27 cellular contexts compared by ENCODE assay signal in the genomic region with DNA sequence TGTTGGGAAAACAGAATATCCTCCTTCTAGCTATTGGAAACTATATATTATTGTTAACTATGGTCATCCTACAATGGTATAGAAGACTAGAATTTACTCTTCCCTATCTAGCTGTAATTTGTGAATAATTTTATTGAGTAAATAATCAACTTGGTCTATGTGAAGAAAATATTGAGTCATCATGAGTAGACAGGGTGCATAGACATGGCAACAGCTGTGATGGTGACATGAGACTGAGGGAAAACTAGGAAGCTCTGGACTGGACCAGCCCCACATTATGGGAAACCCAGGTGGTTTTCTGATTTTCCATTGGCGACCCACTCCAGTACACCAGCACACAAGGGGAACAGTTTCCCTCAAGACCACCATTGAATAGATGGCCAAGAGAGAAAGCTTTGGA.
"Had no signal": no experiment of that assay in that cellular context is flagged by ENCODE, and none has a peak within 500 bp of the region (broad histone marks: within the 10 kb centered on the region; RNA-seq: fewer than 3 reads in every experiment).

No MANE protein-coding gene starts in this region.

- H3K4me1 ChIP-seq: ascending aorta had no signal

- H3K9ac ChIP-seq: SK-N-SH had no signal

- DNase-seq: activated CD4-positive, alpha-beta T cell treated with anti-CD3 and anti-CD28 coated beads for 36 hours; activated CD4-positive, alpha-beta T cell treated with anti-CD3 and anti-CD28 coated beads, Interleukin-2, amount 50 U/mL, for 1 hour; activated CD8-positive, alpha-beta memory T cell treated with anti-CD3 and anti-CD28 coated beads, Interleukin-2, amount 50 U/mL, for 48 hours; activated CD8-positive, alpha-beta T cell treated with anti-CD3 and anti-CD28 coated beads, Interleukin-2, amount 10 ng/mL, durations not matched to agents 7 days and 5 days; activated effector memory CD4-positive, alpha-beta T cell treated with Interleukin-2 at 50 U/mL for 16 hours; activated naive CD4-positive, alpha-beta T cell; activated T-cell treated with anti-CD3 and anti-CD28 coated beads, Interleukin-2, amount 50 U/mL, for 24 hours; body of pancreas; Karpas-422; NCI-H1048; NCI-H146; NCI-H187 treated with DMSO at 0.1 percent for 48 hours; NCI-H2171; NCI-H345; NCI-H510A; NCI-H69; NK-92 treated with Interleukin-12 subunit alpha and Interleukin-12 subunit beta, amount 100 ng/mL, for 24 hours; OCI-M1; Right ventricle myocardium superior; SJCRH30; SK-N-SH; T-helper 1 cell; WERI-Rb-1 had no signal

- H3K27ac ChIP-seq: ascending aorta, body of pancreas, RWPE1, SJCRH30, WERI-Rb-1 had no signal

- H3K9me2 ChIP-seq: SK-N-SH had no signal

- H3K4me2 ChIP-seq: SK-N-SH had no signal

- H3K4me3 ChIP-seq: ascending aorta, body of pancreas, K562, SJCRH30 had no signal

- H3K36me3 ChIP-seq: ascending aorta, SJCRH30, WERI-Rb-1 had no signal

- ATAC-seq: activated CD4-positive, alpha-beta T cell treated with anti-CD3 and anti-CD28 coated beads for 36 hours; activated CD8-positive, alpha-beta T cell treated with anti-CD3 and anti-CD28 coated beads, Interleukin-2, amount 10 ng/mL, durations not matched to agents 7 days and 5 days; body of pancreas; K562; Panc1 had no signal

- H3K27me3 ChIP-seq: ascending aorta, body of pancreas, SJCRH30 had no signal

- H3K9me3 ChIP-seq: ascending aorta, body of pancreas, SJCRH30, SK-N-SH had no signal
